In the genomic region with DNA sequence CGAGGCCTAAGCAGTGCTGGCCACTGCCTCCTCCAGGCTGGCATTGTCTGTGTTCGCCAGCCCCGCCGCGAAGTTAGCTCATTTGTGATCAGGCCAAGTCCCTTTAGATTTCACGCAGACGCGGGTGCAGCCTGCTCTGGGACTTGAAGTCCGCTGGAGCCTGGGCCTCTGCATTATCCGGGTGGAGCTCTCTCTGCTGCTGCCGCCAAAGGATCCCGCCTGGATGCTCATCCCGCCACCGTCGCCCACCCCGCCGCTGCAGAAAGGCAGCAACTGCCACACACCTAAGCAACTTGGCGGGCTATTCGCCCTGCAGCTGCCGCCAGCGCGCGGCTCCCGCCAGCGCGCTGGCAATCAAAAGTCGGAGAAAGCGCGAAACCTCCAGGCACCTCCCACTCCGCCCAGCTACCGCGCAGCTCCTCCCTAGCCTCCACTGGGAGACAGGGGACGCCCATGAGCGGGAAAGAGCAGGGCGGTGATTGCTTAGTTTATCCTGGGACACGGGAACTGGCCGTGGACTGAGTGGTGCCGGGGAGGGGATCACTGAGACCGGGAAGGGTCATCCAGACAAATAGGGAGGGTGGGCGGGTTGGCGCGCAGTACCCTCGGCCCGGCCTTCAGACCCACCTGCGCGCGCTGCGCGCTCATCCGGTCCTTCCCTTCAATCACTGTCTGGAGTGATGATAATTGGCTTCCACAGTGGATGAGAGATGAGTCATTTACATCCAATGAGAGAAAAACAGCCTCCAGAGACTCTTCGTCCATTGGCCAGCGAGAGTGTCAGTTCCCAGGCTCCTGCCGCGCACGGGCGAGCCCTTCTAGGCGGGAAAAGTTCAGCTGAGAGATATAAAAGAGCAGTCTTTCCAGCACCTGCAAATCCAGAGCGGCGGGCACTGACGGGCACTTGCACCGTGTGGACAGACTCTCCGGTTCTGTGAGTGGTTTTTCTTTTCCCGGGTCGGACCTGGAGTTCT, we compare ENCODE assay signal across 8 cellular contexts. TPM values are rescaled to one million over a fixed set of nuclear protein-coding genes. Genes with fewer than 3 reads are reported as not detected.
A peak's percentile ranks its signal among the peaks of the same experiment; 100 is the strongest.
DNase-seq lines count a peak whose midpoint lies in the region; ATAC-seq, FAIRE-seq and TF ChIP-seq lines count a peak whose summit lies in the region.

A gene with protein sequence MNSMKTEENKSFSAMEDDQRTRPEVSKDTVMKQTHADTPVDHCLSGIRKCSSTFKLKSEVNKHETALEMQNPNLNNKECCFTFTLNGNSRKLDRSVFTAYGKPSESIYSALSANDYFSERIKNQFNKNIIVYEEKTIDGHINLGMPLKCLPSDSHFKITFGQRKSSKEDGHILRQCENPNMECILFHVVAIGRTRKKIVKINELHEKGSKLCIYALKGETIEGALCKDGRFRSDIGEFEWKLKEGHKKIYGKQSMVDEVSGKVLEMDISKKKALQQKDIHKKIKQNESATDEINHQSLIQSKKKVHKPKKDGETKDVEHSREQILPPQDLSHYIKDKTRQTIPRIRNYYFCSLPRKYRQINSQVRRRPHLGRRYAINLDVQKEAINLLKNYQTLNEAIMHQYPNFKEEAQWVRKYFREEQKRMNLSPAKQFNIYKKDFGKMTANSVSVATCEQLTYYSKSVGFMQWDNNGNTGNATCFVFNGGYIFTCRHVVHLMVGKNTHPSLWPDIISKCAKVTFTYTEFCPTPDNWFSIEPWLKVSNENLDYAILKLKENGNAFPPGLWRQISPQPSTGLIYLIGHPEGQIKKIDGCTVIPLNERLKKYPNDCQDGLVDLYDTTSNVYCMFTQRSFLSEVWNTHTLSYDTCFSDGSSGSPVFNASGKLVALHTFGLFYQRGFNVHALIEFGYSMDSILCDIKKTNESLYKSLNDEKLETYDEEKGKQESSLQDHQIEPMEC (plus strand): TSS at position 875 of the 974 bp plus-strand sequence. CDS start 2,389 bp downstream, outside the sequence.

- H3K4me3 ChIP-seq in DND-41 (ENCODE audit: low read depth in 1 of 2, low read length in 2 of 2) (peak within 1 kb of the TSS; percentile 51 to 70), foreskin fibroblast (ENCODE audit: low read depth in 1 of 2, low read length in 2 of 2) (peak within 1 kb of the TSS; percentile 55 to 67), testis (peak within 1 kb of the TSS; percentile 45 to 58)
- H3K4me3 ChIP-seq in Jurkat, Clone E6-1 (ENCODE audit: low read length) = peak within 1 kb of the TSS; percentile 73

- peak within 1 kb of the TSS; percentile 85 for H2AFZ ChIP-seq in DND-41 (ENCODE audit: low read depth, low read length)

- H3K36me3 Mint-ChIP-seq in nephron progenitor cell (ENCODE audit: low read depth) = peaks cover 27% of the 10 kb centered on the region

- peaks cover 35% of the 10 kb centered on the region for H3K4me1 Mint-ChIP-seq in nephron progenitor cell

- H3K9me3 ChIP-seq in DND-41 (ENCODE audit: insufficient read depth, low read length, severe bottlenecking) (peaks cover 4% of the 10 kb centered on the region), testis (no peaks in the 10 kb centered on the region)

- no peaks in the 10 kb centered on the region for H3K27me3 ChIP-seq in DND-41 (ENCODE audit: insufficient read depth, low read length, poor library complexity)
- H3K27me3 ChIP-seq in testis = no peaks in the 10 kb centered on the region

- H3K4me1 ChIP-seq in DND-41 (ENCODE audit: insufficient read depth, low read length) = peaks cover 53% of the 10 kb centered on the region
- peaks cover 2% of the 10 kb centered on the region for H3K4me1 ChIP-seq in testis

- peaks cover 35% of the 10 kb centered on the region for H3K36me3 ChIP-seq in DND-41 (ENCODE audit: insufficient read depth, low read length)
- no peaks in the 10 kb centered on the region for H3K36me3 ChIP-seq in testis (ENCODE audit: low read depth, missing control alignments)

- WGBS in testis, 2 donors = 0 to 1% methylated on average over 9 to 64 of the region's 64 CpGs

- peak; percentile 94 for ATAC-seq in DND-41 (ENCODE audit: insufficient read depth, low read depth)
- ATAC-seq in GM21717 (IDR thresholded peaks at IDR 0.05; ENCODE audit: unreplicated experiment) = peak; percentile 66

- peak within 1 kb of the TSS; percentile 75 for H3K4me2 ChIP-seq in DND-41 (ENCODE audit: insufficient read depth, low read length)

- peak within 1 kb of the TSS; percentile 82 for H3K9ac ChIP-seq in DND-41 (ENCODE audit: low read depth, low read length)

- peak within 1 kb of the TSS; percentile 84 for H3K4me3 Mint-ChIP-seq in nephron progenitor cell

- peak; percentile 69 for FAIRE-seq in RCC 7860 (lab: Jason Lieb, UNC)

- H4K20me1 ChIP-seq in DND-41 (ENCODE audit: insufficient read depth, low read length) = no peaks in the 10 kb centered on the region

- no peak within 1 kb of the TSS for H3K27ac Mint-ChIP-seq in nephron progenitor cell

- DNase-seq in DND-41 (peak; percentile 94), RCC 7860 (ENCODE audit: low spot score) (peak; percentile 86), foreskin fibroblast (peak; percentile 83 to 91), nephron progenitor cell (peak; percentile 75), testis (peak; percentile 91)
- peak; percentile 95 for DNase-seq in Jurkat, Clone E6-1 (ENCODE audit: low read depth, low spot score)
- DNase-seq in activated T-helper 9 cell treated with anti-CD3 and anti-CD28 coated beads, Interleukin-2, amount 50 U/mL, for 16 hours (ENCODE audit: low read depth) = peak; percentile 32

- H3K27ac ChIP-seq in DND-41 (ENCODE audit: low read length) (peak within 1 kb of the TSS; percentile 86), testis (no peak within 1 kb of the TSS)

- H3K9me3 Mint-ChIP-seq in nephron progenitor cell = peaks cover 4% of the 10 kb centered on the region

- peaks cover 45% of the 10 kb centered on the region for H3K27me3 Mint-ChIP-seq in nephron progenitor cell (ENCODE audit: low read depth, poor library complexity)

- TF ChIP-seq CTCF in DND-41 (IDR thresholded peaks at IDR 0.05; ENCODE audit: borderline replicate concordance, extremely low read depth, low read length, poor library complexity, severe bottlenecking) (no peak), foreskin fibroblast (IDR thresholded peaks at IDR 0.05; ENCODE audit: low read depth, low read length) (no peak), nephron progenitor cell (IDR thresholded peaks at IDR 0.05) (no peak), testis (IDR thresholded peaks at IDR 0.05) (no peak)

- peaks cover 46% of the 10 kb centered on the region for H3K79me2 ChIP-seq in DND-41 (ENCODE audit: insufficient read depth, low read length)

- intact Hi-C loops in testis (cut with DNase I; ENCODE audit: low total_unique reads) = no loop called here

- no peak for TF ChIP-seq POLR2A in testis (IDR thresholded peaks at IDR 0.05)

RNA-seq across cellular contexts. Expression of the gene that starts here (rescaled TPM):
- 26.3 TPM for polyA plus RNA-seq in Jurkat, Clone E6-1 (2012; ENCODE audit: insufficient read depth, insufficient read length)
- under 1 TPM; 0.24 to 0.81 TPM for total RNA-seq in testis
- polyA plus RNA-seq in testis (ENCODE audit: insufficient read depth, low read depth, low replicate concordance) = not detected

Comparison
In these comparisons a context has a peak if more than half of its experiments do, and no peak if none do; other contexts are left out.
1. Peak in DNase-seq and H3K4me3 ChIP-seq in testis; RNA of the gene not detected or under 1 TPM.
2. DNase-seq: peak in every context shown above with its lines; median percentile 95 in Jurkat, Clone E6-1; 94 in DND-41; 91 in testis; 87 in foreskin fibroblast; 86 in RCC 7860; 75 in nephron progenitor cell; 32 in activated T-helper 9 cell treated with anti-CD3 and anti-CD28 coated beads, Interleukin-2, amount 50 U/mL, for 16 hours.